Comparison of ENCODE assay signal across 8 cellular contexts in the genomic region with DNA sequence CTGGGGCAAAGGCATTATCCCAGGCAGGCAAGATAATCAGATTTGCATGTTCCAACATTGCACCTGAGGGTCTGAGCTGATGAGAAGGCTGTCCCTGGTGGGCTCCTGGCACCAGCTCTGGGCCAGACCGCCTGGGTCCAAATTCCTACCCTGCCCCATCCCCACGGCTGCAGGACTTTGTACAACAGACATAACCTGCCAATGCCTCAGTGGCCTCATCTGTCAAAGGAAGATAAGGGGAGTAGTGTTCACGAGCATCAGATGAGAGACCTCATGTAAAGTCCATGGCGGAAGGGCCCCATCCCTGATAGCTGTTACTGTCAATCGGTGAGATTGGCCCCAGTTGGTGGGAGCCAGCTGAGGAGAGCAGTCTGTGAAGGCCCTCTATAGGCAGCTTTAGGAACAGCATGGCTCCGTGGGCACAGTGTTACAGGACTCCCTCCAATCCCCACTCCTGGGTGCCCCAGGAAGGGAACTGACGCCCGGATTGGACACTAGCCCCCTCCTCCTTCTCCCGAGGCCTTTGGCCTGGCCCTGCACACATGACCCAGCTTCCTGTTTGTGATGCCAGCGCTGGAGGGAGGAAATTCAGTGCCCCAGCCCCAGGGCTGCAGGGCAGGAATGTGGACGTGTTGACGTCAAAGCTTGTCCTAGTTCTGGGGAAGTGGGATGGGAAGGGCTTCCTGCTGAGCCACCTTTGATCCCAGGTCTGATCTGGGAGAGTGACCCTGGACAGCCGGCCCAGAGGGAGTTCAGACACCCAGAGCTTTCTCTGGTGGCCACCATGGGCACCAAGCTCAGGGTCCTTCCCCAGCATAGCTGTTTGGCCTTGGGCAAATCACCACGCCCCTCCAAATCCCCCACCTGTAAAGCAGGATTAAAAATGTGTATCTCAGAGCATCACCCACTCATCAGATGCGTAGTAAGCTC. TPM values are rescaled to one million over a fixed set of nuclear protein-coding genes. Genes with fewer than 3 reads are reported as not detected.
A peak's percentile ranks its signal among the peaks of the same experiment; 100 is the strongest.
DNase-seq lines count a peak whose midpoint lies in the region; ATAC-seq, FAIRE-seq and TF ChIP-seq lines count a peak whose summit lies in the region.

No MANE protein-coding gene starts in this region.

- intact Hi-C loops in right cardiac atrium (cut with DNase I) (loop anchor here in 2 of 4 donors (5.0 to 10.0 kb wide), 3 partner anchors 53 to 218 kb away; no protein-coding TSS in a partner anchor), sciatic nerve (cut with DNase I) (loop anchor here (5.0 kb wide), 1 partner anchor 58 kb away; a partner anchor contains a TSS)

- H3K4me1 ChIP-seq in right cardiac atrium (ENCODE audit: control insufficient read depth, insufficient read depth, low read length): peaks cover 7% of the 10 kb centered on the region

- WGBS in right cardiac atrium: 33% methylated on average over 15 of the region's 15 CpGs

- H3K27me3 ChIP-seq in right cardiac atrium (ENCODE audit: control insufficient read depth, insufficient read depth): no peaks in the 10 kb centered on the region

- H3K27ac ChIP-seq in right cardiac atrium (ENCODE audit: low read length): peak overlapping the region; percentile 89

- peak; percentile 59 for TF ChIP-seq CTCF in D721Med (IDR thresholded peaks at IDR 0.05; ENCODE audit: insufficient read depth, missing control alignments)

- peak; percentile 57 for DNase-seq in D721Med (ENCODE audit: insufficient read length, low spot score)
- peak; percentile 80 for DNase-seq in LHCN-M2 (ENCODE audit: low read depth)
- peak in 4 of 5 donors; percentile 40 to 57 (median 46) for DNase-seq in T-helper 1 cell
- peak in 50 of 58 donors; percentile 12 to 76 (median 42) for DNase-seq in anterior cingulate cortex (lab: John Stamatoyannopoulos, UW)
- peak; percentile 84 to 92 (median 90) for DNase-seq in right cardiac atrium
- peak; percentile 89 for DNase-seq in sciatic nerve (ENCODE audit: low spot score)
- DNase-seq in DMS79 (lab: John Stamatoyannopoulos, UW): no peak

- H3K9me3 ChIP-seq in right cardiac atrium (ENCODE audit: control insufficient read depth, low read length): no peaks in the 10 kb centered on the region

- peak; percentile 68 for ATAC-seq in GM21423 (IDR thresholded peaks at IDR 0.05; ENCODE audit: unreplicated experiment)
- peak; percentile 76 to 80 for ATAC-seq in right cardiac atrium
- ATAC-seq in sciatic nerve: peak; percentile 71

- no peak overlapping the region for H3K4me3 ChIP-seq in right cardiac atrium (ENCODE audit: low read length)

- no peak for FAIRE-seq in D721Med (lab: Jason Lieb, UNC)

RNA-seq across cellular contexts. Expression of a gene that starts 56.2 kb away (rescaled TPM):
- total RNA-seq in LHCN-M2 (2014; rRNA removed) (87.6 and 101 TPM in 2 replicates), right cardiac atrium (100 to 1,000 TPM in 2 of 4 donors, 10 to 100 TPM in 2; 81.3 to 247 (median 105) TPM), sciatic nerve (296 TPM)
- polyA plus RNA-seq in LHCN-M2 (2012): 74.1 TPM
- polyA plus RNA-seq in right cardiac atrium: 78.7 TPM
